Comparison of ENCODE assay signal across 34 cellular contexts in the genomic region with DNA sequence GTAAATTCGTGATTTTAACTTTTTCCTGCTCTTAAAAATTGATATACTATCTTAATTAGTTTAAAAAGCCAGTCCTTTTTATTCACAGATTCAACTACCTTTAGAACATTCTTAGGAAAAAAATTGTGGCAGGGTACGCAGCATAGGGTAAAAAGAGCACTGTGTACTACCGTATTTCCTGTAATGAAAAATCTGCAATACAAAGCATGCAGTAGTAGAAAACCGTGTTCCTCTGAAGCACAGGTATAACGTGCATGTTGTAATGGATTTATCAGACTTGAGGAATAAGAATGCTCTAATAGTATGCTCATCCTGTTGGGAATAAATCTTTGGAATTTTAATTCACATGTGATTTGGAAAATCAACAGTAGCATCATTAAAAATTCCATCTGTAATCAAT.
"Had no signal": no experiment of that assay in that cellular context is flagged by ENCODE, and none has a peak within 500 bp of the region (broad histone marks: within the 10 kb centered on the region; RNA-seq: fewer than 3 reads in every experiment).

No MANE protein-coding gene starts in this region.

- H3K4me3 ChIP-seq: MG63 had no signal

- DNase-seq: Karpas-422, Kasumi-1, MG63, MM.1S, MV-4-11, NCI-H1048, NCI-H1092, NCI-H1092 treated with DMSO at 0.1 percent for 48 hours, NCI-H1105, NCI-H1105 treated with DMSO at 0.1 percent for 48 hours, NCI-H1417, NCI-H1417 treated with DMSO at 0.1 percent for 48 hours, NCI-H1436, NCI-H1436 treated with DMSO at 0.1 percent for 48 hours, NCI-H146, NCI-H1694, NCI-H1694 treated with DMSO at 0.1 percent for 48 hours, NCI-H187, NCI-H187 treated with DMSO at 0.1 percent for 48 hours, NCI-H1930, NCI-H2029, NCI-H2029 treated with DMSO at 0.1 percent for 48 hours, NCI-H2081, NCI-H2081 treated with DMSO at 0.1 percent for 48 hours, NCI-H2107, NCI-H2171, NCI-H2171 treated with DMSO at 0.1 percent for 48 hours, NCI-H2227 treated with DMSO at 0.1 percent for 48 hours, NCI-H226, NCI-H345, NCI-H446, NCI-H446 treated with DMSO at 0.1 percent for 48 hours, NCI-H510A, NCI-H510A treated with DMSO at 0.1 percent for 48 hours had no signal

- H3K36me3 ChIP-seq: MG63 had no signal

- H3K9me3 ChIP-seq: MG63 had no signal

- H3K27me3 ChIP-seq: MG63 had no signal
